In the genomic region with DNA sequence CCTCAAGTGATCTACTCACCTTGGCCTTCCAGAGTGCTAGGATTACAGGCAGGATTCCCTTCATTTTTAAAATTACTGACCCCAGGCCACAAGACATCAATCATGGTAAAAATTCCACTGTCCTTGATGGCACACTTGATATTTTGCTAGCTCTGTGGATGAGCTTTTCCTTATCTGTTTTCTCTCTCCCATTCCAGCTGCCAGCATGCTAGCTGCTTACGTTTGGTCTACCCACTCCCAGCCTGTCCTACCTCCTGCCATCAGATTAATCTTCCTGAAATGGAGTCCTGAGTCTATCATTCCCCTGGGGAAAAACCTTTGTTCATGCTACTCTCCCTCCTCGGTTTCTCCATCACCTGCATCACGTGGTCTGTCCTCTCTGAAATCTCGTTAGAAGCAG, we compare ENCODE assay signal across 17 cellular contexts.
"Had no signal": no experiment of that assay in that cellular context is flagged by ENCODE, and none has a peak within 500 bp of the region (broad histone marks: within the 10 kb centered on the region; RNA-seq: fewer than 3 reads in every experiment).

No MANE protein-coding gene starts in this region.

- H3K4me3 Mint-ChIP-seq: nephron progenitor cell had no signal

- H3K4me1 ChIP-seq: breast epithelium, esophagus squamous epithelium, sigmoid colon, upper lobe of left lung had no signal

- DNase-seq: activated CD4-positive, alpha-beta T cell treated with anti-CD3 and anti-CD28 coated beads for 4 hours; activated CD8-positive, alpha-beta memory T cell treated with anti-CD3 and anti-CD28 coated beads for 24 hours; activated naive CD4-positive, alpha-beta T cell treated with anti-CD3 and anti-CD28 coated beads, Interleukin-2, amount 50 U/mL, for 16 hours; dorsolateral prefrontal cortex; esophagus squamous epithelium; foreskin fibroblast; left colon; nephron progenitor cell; sigmoid colon; stimulated activated CD4-positive, alpha-beta T cell treated with anti-CD3 and anti-CD28 coated beads, Interleukin-2, amount 100 ng/mL, for 24 hours; stimulated activated naive CD4-positive, alpha-beta T cell; substantia nigra; T-helper 1 cell; upper lobe of left lung; WERI-Rb-1 had no signal

- ATAC-seq: left colon had no signal

- H3K27ac ChIP-seq: breast epithelium, dorsolateral prefrontal cortex, esophagus squamous epithelium, sigmoid colon, upper lobe of left lung, WERI-Rb-1 had no signal

- H3K9me3 ChIP-seq: breast epithelium, esophagus squamous epithelium, sigmoid colon had no signal

- H3K27ac Mint-ChIP-seq: activated T-helper 2 cell treated with anti-CD3 and anti-CD28 coated beads, Interferon-gamma antibody, Interleukin-2, Interleukin-4, amounts not matched to agents 10 μg/mL and 5 μg/mL and 100 μg/mL, durations not matched to agents 14 hours and 24 hours and 36 hours; nephron progenitor cell had no signal

- H3K27me3 ChIP-seq: breast epithelium, esophagus squamous epithelium, sigmoid colon, upper lobe of left lung had no signal

- H3K4me3 ChIP-seq: breast epithelium, dorsolateral prefrontal cortex, esophagus squamous epithelium, sigmoid colon, upper lobe of left lung had no signal

- H3K36me3 ChIP-seq: breast epithelium, esophagus squamous epithelium, sigmoid colon, upper lobe of left lung, WERI-Rb-1 had no signal
